Comparison of ENCODE assay signal across 1 cellular context in the genomic region with DNA sequence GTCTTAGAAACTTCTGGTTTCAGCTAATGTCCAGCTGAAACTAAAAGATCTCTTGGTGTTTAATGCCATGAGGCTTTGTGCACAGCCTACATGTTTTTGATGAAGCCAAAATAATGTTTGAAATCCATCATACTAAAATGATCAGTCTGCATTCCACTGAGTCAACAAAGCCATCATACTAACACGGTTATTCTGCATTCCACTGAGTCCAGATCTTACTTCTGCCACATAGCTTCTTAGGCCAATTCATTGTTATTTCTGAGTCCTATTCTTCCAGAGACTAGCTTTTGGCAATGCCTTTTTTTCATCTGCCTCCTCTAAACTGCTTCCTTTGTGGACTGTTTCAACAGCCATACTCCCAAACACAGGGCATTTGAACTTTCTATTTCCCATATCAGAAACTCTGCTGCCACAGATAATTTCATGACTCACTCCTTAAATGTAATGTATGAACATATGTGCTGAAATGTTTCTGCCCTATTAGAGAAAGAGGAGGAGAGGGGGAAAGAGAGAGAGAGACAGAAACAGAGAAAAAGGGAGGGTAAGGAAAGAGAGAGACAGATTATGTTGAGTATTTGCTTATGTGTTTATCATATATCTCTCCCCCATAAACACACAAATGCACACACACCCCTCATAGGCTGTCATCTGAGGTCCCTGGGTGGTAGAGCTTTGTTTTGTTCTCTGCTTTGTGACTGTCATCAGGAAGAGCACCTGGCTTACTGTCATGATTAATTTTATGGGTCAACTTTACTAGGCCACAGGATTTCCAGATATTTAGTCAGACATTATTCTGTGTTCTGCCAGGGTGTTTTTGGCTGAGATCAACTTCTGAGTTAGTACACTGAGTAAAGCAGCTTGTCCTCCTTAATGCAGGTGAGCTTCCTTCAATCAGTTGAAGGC.
TF ChIP-seq lines count a peak whose summit lies in the region.

No MANE protein-coding gene starts in this region.

TF ChIP-seq in K562, 482 proteins besides CTCF, POLR2A, EP300 and RAD21 (continued from another document and continues in another):
- TF ChIP-seq CCNT2 (IDR thresholded peaks at IDR 0.05; ENCODE audit: borderline replicate concordance, extremely low read depth, insufficient read length, low read depth, low read length) (no peak), NR2C1 (IDR thresholded peaks at IDR 0.05) (0 out of 2 replicates have a peak, but pooled peaks have one; percentile 21), NR2C1 (tag; IDR thresholded peaks at IDR 0.05) (no peak), ZNF316 (IDR thresholded peaks at IDR 0.05) (peak; percentile 41; the same call in 1 of the 2 replicates), CREM (IDR thresholded peaks at IDR 0.05; ENCODE audit: low read depth) (0 out of 2 replicates have a peak, but pooled peaks have one; percentile 9), ARNT (IDR thresholded peaks at IDR 0.05) (0 out of 4 replicates have a peak, but pooled peaks of 1 of the 2 experiments have one; percentile 28), MEF2A (IDR thresholded peaks at IDR 0.05; ENCODE audit: control insufficient read depth, low read depth, low read length) (peak; percentile 40; the same call in 1 of the 2 replicates), SRSF1 (IDR thresholded peaks at IDR 0.05; ENCODE audit: low read depth, low read length) (no peak), C11orf30 (IDR thresholded peaks at IDR 0.05; ENCODE audit: low read depth) (peak; percentile 40; the same call in 1 of the 2 replicates), CC2D1A (IDR thresholded peaks at IDR 0.05) (no peak; the same call in 1 of the 2 replicates), MTA2 (IDR thresholded peaks at IDR 0.05; ENCODE audit: low read depth) (0 out of 2 replicates have a peak, but pooled peaks have one; percentile 10), ZNF436 (CRISPR knock-in tag; IDR thresholded peaks at IDR 0.05) (no peak), ARID1B (IDR thresholded peaks at IDR 0.05) (peak; percentile 89), NCOA1 (IDR thresholded peaks at IDR 0.05; ENCODE audit: low read depth) (0 out of 2 replicates have a peak, but pooled peaks have one; percentile 21), DACH1 (IDR thresholded peaks at IDR 0.05; ENCODE audit: partially characterized antibody) (peak; percentile 63), HDAC1 (IDR thresholded peaks at IDR 0.05) (peak in 1 of 2 experiments; percentile 53; a peak in 2 of 4 replicates), NFIC (IDR thresholded peaks at IDR 0.05) (peak; percentile 52), ZNF444 (CRISPR knock-in tag; IDR thresholded peaks at IDR 0.05) (no peak), KLF16 (IDR thresholded peaks at IDR 0.05) (no peak; the same call in 1 of the 2 replicates), PRMT5 (CRISPR knock-in tag; IDR thresholded peaks at IDR 0.05) (no peak), KAT2B (IDR thresholded peaks at IDR 0.05; ENCODE audit: low read depth, low read length) (no peak), GATAD2B (IDR thresholded peaks at IDR 0.05; ENCODE audit: borderline replicate concordance) (peak; percentile 55), HLTF (IDR thresholded peaks at IDR 0.05) (no peak), NCOR1 (IDR thresholded peaks at IDR 0.05) (peak; percentile 74), PML (IDR thresholded peaks at IDR 0.05; ENCODE audit: low read length) (peak; percentile 33; the same call in 1 of the 2 replicates), TAL1 (IDR thresholded peaks at IDR 0.05) (peak; percentile 28; the same call in 1 of the 2 replicates), SMARCC2 (IDR thresholded peaks at IDR 0.05; ENCODE audit: low read depth) (peak; percentile 71; the same call in 1 of the 2 replicates), ZBTB8A (IDR thresholded peaks at IDR 0.05; ENCODE audit: partially characterized antibody) (no peak), LEF1 (IDR thresholded peaks at IDR 0.05) (peak; percentile 76; the same call in 1 of the 2 replicates), TEAD4 (IDR thresholded peaks at IDR 0.05; ENCODE audit: low read length) (peak; percentile 77), TEAD4 (CRISPR knock-in tag; IDR thresholded peaks at IDR 0.05; ENCODE audit: borderline replicate concordance) (no peak), FUS (optimal IDR thresholded peaks at IDR 0.05; ENCODE audit: low read depth, low read length) (no peak), FOXM1 (IDR thresholded peaks at IDR 0.05; ENCODE audit: low read depth) (peak; percentile 36; the same call in 1 of the 2 replicates), FOXM1 (CRISPR knock-in tag; IDR thresholded peaks at IDR 0.05; ENCODE audit: low read depth) (no peak), HDAC8 (tag; IDR thresholded peaks at IDR 0.05) (no peak), TRIM24 (IDR thresholded peaks at IDR 0.05) (peak; percentile 51 to 62; a peak in 2 of 4 replicates)
- TF ChIP-seq, protein P1, sequence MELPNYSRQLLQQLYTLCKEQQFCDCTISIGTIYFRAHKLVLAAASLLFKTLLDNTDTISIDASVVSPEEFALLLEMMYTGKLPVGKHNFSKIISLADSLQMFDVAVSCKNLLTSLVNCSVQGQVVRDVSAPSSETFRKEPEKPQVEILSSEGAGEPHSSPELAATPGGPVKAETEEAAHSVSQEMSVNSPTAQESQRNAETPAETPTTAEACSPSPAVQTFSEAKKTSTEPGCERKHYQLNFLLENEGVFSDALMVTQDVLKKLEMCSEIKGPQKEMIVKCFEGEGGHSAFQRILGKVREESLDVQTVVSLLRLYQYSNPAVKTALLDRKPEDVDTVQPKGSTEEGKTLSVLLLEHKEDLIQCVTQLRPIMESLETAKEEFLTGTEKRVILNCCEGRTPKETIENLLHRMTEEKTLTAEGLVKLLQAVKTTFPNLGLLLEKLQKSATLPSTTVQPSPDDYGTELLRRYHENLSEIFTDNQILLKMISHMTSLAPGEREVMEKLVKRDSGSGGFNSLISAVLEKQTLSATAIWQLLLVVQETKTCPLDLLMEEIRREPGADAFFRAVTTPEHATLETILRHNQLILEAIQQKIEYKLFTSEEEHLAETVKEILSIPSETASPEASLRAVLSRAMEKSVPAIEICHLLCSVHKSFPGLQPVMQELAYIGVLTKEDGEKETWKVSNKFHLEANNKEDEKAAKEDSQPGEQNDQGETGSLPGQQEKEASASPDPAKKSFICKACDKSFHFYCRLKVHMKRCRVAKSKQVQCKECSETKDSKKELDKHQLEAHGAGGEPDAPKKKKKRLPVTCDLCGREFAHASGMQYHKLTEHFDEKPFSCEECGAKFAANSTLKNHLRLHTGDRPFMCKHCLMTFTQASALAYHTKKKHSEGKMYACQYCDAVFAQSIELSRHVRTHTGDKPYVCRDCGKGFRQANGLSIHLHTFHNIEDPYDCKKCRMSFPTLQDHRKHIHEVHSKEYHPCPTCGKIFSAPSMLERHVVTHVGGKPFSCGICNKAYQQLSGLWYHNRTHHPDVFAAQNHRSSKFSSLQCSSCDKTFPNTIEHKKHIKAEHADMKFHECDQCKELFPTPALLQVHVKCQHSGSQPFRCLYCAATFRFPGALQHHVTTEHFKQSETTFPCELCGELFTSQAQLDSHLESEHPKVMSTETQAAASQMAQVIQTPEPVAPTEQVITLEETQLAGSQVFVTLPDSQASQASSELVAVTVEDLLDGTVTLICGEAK (IDR thresholded peaks at IDR 0.05), result no peak
- TF ChIP-seq, protein P1 (CRISPR knock-in tag; IDR thresholded peaks at IDR 0.05), result no peak
- TF ChIP-seq, protein P2, sequence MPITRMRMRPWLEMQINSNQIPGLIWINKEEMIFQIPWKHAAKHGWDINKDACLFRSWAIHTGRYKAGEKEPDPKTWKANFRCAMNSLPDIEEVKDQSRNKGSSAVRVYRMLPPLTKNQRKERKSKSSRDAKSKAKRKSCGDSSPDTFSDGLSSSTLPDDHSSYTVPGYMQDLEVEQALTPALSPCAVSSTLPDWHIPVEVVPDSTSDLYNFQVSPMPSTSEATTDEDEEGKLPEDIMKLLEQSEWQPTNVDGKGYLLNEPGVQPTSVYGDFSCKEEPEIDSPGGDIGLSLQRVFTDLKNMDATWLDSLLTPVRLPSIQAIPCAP (CRISPR knock-in tag; IDR thresholded peaks at IDR 0.05; ENCODE audit: borderline replicate concordance), result no peak
- TF ChIP-seq, protein P3, sequence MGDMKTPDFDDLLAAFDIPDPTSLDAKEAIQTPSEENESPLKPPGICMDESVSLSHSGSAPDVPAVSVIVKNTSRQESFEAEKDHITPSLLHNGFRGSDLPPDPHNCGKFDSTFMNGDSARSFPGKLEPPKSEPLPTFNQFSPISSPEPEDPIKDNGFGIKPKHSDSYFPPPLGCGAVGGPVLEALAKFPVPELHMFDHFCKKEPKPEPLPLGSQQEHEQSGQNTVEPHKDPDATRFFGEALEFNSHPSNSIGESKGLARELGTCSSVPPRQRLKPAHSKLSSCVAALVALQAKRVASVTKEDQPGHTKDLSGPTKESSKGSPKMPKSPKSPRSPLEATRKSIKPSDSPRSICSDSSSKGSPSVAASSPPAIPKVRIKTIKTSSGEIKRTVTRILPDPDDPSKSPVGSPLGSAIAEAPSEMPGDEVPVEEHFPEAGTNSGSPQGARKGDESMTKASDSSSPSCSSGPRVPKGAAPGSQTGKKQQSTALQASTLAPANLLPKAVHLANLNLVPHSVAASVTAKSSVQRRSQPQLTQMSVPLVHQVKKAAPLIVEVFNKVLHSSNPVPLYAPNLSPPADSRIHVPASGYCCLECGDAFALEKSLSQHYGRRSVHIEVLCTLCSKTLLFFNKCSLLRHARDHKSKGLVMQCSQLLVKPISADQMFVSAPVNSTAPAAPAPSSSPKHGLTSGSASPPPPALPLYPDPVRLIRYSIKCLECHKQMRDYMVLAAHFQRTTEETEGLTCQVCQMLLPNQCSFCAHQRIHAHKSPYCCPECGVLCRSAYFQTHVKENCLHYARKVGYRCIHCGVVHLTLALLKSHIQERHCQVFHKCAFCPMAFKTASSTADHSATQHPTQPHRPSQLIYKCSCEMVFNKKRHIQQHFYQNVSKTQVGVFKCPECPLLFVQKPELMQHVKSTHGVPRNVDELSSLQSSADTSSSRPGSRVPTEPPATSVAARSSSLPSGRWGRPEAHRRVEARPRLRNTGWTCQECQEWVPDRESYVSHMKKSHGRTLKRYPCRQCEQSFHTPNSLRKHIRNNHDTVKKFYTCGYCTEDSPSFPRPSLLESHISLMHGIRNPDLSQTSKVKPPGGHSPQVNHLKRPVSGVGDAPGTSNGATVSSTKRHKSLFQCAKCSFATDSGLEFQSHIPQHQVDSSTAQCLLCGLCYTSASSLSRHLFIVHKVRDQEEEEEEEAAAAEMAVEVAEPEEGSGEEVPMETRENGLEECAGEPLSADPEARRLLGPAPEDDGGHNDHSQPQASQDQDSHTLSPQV (IDR thresholded peaks at IDR 0.05), result peak; percentile 63; the same call in 1 of the 2 replicates
- TF ChIP-seq, protein P4, sequence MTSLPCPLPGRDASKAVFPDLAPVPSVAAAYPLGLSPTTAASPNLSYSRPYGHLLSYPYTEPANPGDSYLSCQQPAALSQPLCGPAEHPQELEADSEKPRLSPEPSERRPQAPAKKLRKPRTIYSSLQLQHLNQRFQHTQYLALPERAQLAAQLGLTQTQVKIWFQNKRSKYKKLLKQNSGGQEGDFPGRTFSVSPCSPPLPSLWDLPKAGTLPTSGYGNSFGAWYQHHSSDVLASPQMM (CRISPR knock-in tag; IDR thresholded peaks at IDR 0.05), result no peak
- TF ChIP-seq, protein P5, sequence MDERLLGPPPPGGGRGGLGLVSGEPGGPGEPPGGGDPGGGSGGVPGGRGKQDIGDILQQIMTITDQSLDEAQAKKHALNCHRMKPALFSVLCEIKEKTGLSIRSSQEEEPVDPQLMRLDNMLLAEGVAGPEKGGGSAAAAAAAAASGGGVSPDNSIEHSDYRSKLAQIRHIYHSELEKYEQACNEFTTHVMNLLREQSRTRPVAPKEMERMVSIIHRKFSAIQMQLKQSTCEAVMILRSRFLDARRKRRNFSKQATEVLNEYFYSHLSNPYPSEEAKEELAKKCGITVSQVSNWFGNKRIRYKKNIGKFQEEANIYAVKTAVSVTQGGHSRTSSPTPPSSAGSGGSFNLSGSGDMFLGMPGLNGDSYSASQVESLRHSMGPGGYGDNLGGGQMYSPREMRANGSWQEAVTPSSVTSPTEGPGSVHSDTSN (CRISPR knock-in tag; IDR thresholded peaks at IDR 0.05; ENCODE audit: low read depth), result no peak
- TF ChIP-seq, protein P5 (tag; conservative IDR thresholded peaks at IDR 0.05; ENCODE audit: low read depth), result 0 out of 2 replicates have a peak, but pooled peaks have one; percentile 16
